In the genomic region with DNA sequence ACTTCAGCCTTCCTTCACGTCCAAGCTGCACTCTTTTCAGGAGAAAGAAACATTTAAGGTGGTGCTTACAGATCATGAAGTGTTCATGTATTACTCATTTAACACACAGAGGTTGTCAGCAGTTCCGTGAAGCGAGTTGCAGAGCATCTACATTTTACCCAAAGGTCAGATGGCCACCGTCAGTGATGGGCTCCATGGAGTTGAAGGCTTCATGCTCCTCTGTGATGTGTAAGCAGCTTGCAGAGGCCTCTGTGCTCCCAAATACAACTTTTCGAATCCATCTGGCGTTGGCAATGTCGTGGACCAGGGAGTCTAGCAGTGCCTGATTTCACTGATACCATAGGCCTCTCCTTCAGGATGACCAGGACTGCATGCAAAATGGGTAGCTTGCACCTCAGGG, we compare ENCODE assay signal across 9 cellular contexts. TPM values are rescaled to one million over a fixed set of nuclear protein-coding genes. Genes with fewer than 3 reads are reported as not detected.
"Had no signal": no experiment of that assay in that cellular context is flagged by ENCODE, and none has a peak within 500 bp of the region (broad histone marks: within the 10 kb centered on the region; RNA-seq: fewer than 3 reads in every experiment).

No MANE protein-coding gene starts in this region.

- FAIRE-seq: G401.6, GM12878, GM12891, GM12892, GM18507, GM19239 had no signal

- H3K4me3 ChIP-seq: GM12878 had no signal

- DNase-seq: GDM1, GF-D8 had no signal

- ATAC-seq: GM12878 had no signal

RNA-seq across cellular contexts. Expression of gene DMRT3, which starts 53.7 kb away (rescaled TPM):
- total RNA-seq: G401 had no signal
